ENCODE assay signal across 1 cellular context in genomic region chr9:22008662-22009562, GRCh38.
TF ChIP-seq lines count a peak whose summit lies in the region.

CDKN2B (minus strand) TSS chr9:22009305; CDS start chr9:22008953, 352 bp downstream.

TF ChIP-seq in H1, 55 proteins besides CTCF, POLR2A, EP300 and RAD21 (continued from another document):
- no peak for TF ChIP-seq CHD7 (IDR thresholded peaks at IDR 0.05; ENCODE audit: insufficient replicate concordance, low read length)
- TF ChIP-seq TEAD4 (IDR thresholded peaks at IDR 0.05; ENCODE audit: low read depth, low read length) = peak; percentile 44
- TF ChIP-seq ZNF274 (IDR thresholded peaks at IDR 0.05; ENCODE audit: borderline replicate concordance, extremely low read depth, low read length) = no peak
- peak; percentile 55 for TF ChIP-seq EZH2 (IDR thresholded peaks at IDR 0.05; ENCODE audit: low read depth, low read length, severe bottlenecking)
- TF ChIP-seq CTBP2 (IDR thresholded peaks at IDR 0.05; ENCODE audit: borderline replicate concordance, insufficient read depth, insufficient read length, low read length) = no peak
- peak; percentile 75 for TF ChIP-seq RNF2 (IDR thresholded peaks at IDR 0.05; ENCODE audit: borderline replicate concordance, low read depth, low read length, missing control alignments, poor library complexity, severe bottlenecking)
- TF ChIP-seq CBX8 (IDR thresholded peaks at IDR 0.05; ENCODE audit: borderline replicate concordance, low read depth, low read length) = no peak
- no peak for TF ChIP-seq NANOG (IDR thresholded peaks at IDR 0.05; ENCODE audit: insufficient read depth, low read depth, low read length, poor library complexity, severe bottlenecking)
- no peak for TF ChIP-seq CEBPB (IDR thresholded peaks at IDR 0.05; ENCODE audit: low read depth, low read length)
- peak; percentile 57; the same call in 1 of the 2 replicates for TF ChIP-seq MAX (IDR thresholded peaks at IDR 0.05)
- TF ChIP-seq KDM5A (IDR thresholded peaks at IDR 0.05; ENCODE audit: low read length) = no peak
- no peak for TF ChIP-seq SP2 (IDR thresholded peaks at IDR 0.05; ENCODE audit: low read length)
- peak in 1 of 2 experiments; percentile 87; a peak in 1 of 4 replicates for TF ChIP-seq HDAC2 (IDR thresholded peaks at IDR 0.05; ENCODE audit: borderline replicate concordance in 1 of 2, low read depth in 2 of 2, low read length in 2 of 2)
- TF ChIP-seq JUN (IDR thresholded peaks at IDR 0.05; ENCODE audit: low read depth, low read length) = no peak
- TF ChIP-seq TAF1 (IDR thresholded peaks at IDR 0.05; ENCODE audit: low read depth, low read length) = peak; percentile 73; the same call in 1 of the 2 replicates
- TF ChIP-seq ATF2 (IDR thresholded peaks at IDR 0.05; ENCODE audit: low read length) = no peak
- TF ChIP-seq NRF1 (IDR thresholded peaks at IDR 0.05; ENCODE audit: low read depth, low read length) = peak; percentile 75
- peak; percentile 19; the same call in 1 of the 2 replicates for TF ChIP-seq E2F6 (IDR thresholded peaks at IDR 0.05)
- no peak for TF ChIP-seq CHD2 (IDR thresholded peaks at IDR 0.05; ENCODE audit: low read length)
- TF ChIP-seq FOSL1 (IDR thresholded peaks at IDR 0.05; ENCODE audit: insufficient read depth, low read depth, low read length) = no peak
- no peak for TF ChIP-seq KDM1A (IDR thresholded peaks at IDR 0.05; ENCODE audit: borderline replicate concordance, low read length)
- TF ChIP-seq TCF12 (IDR thresholded peaks at IDR 0.05; ENCODE audit: low read depth, low read length) = 0 out of 2 replicates have a peak, but pooled peaks have one; percentile 70
- TF ChIP-seq EGR1 (IDR thresholded peaks at IDR 0.05; ENCODE audit: borderline replicate concordance, low read depth, low read length) = no peak
- no peak for TF ChIP-seq BACH1 (IDR thresholded peaks at IDR 0.05; ENCODE audit: low read length)
- no peak for TF ChIP-seq MAFK (IDR thresholded peaks at IDR 0.05; ENCODE audit: low read depth, low read length)
- TF ChIP-seq ASH2L (IDR thresholded peaks at IDR 0.05; ENCODE audit: low read length) = peak; percentile 82
- TF ChIP-seq GTF2F1 (IDR thresholded peaks at IDR 0.05; ENCODE audit: borderline replicate concordance, low read depth, low read length) = no peak
- no peak for TF ChIP-seq YY1 (IDR thresholded peaks at IDR 0.05; ENCODE audit: low read depth, low read length)
- no peak for TF ChIP-seq SP1 (IDR thresholded peaks at IDR 0.05; ENCODE audit: low read depth, low read length)
- TF ChIP-seq TBP (IDR thresholded peaks at IDR 0.05; ENCODE audit: low read depth, low read length) = peak; percentile 65
- TF ChIP-seq SIN3A (conservative IDR thresholded peaks at IDR 0.05 in 1 of 2, IDR thresholded peaks at IDR 0.05 in 1 of 2; ENCODE audit: low read depth in 1 of 2, low read length in 2 of 2) = peak; percentile 77 to 78; a peak in 2 of 4 replicates
- no peak for TF ChIP-seq ATF3 (IDR thresholded peaks at IDR 0.05; ENCODE audit: insufficient read depth, low read depth, low read length)
